1 cellular context compared by ENCODE assay signal in the genomic region with DNA sequence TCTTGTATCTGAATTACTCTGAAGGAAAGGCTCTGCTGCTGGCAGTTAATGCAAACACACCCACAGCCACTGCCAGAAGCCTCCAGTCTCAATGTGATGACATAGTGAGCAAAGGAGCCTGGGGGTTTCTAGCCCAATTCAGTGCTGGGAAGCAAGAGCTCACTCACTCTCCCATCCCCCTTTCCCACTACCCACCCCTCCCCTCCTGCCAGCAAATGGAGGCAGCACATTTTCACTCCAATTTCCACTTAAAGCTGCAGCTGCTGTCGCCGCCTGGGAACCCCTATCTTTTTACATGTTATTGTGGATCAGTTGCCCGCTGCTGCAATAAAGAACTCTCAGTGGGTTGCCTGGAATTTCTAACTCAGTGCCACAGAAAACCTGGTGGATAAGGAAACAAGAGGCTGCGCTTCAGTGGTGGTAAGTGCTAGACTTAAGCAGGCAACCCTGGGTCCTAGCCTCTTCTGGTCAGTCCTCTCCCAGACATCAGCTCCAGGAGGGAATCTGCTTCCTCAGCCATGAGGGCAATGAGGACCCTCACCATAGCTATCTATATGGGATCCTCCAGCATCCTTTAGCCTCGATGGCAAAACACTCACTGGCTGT.
TF ChIP-seq lines count a peak whose summit lies in the region.

No MANE protein-coding gene starts in this region.

TF ChIP-seq in neural cell, 6 proteins besides CTCF, POLR2A, EP300 and RAD21:
- TF ChIP-seq REST (IDR thresholded peaks at IDR 0.05; ENCODE audit: borderline replicate concordance), result peak; percentile 36
- no peak for TF ChIP-seq EZH2 (IDR thresholded peaks at IDR 0.05; ENCODE audit: borderline replicate concordance, insufficient read depth, low read length, poor library complexity, severe bottlenecking)
- TF ChIP-seq POLR2AphosphoS5 (IDR thresholded peaks at IDR 0.05), result peak; percentile 80
